Comparison of ENCODE assay signal across 8 cellular contexts in genomic region chr2:70132244-70133126, GRCh38.
DNase-seq lines count a peak whose midpoint lies in the region; ATAC-seq, FAIRE-seq and TF ChIP-seq lines count a peak whose summit lies in the region.

No MANE protein-coding gene starts in this region.

- H3K9ac ChIP-seq in stomach smooth muscle (ENCODE audit: low read length in 2 of 2): peak overlapping the region; percentile 63 to 76

- DNase-seq in Kasumi-1 (lab: John Stamatoyannopoulos, UW) (peak; percentile 36 to 66), cerebellar cortex (ENCODE audit: low spot score) (peak; percentile 96), left kidney (ENCODE audit: low read depth, low spot score) (peak; percentile 50), WERI-Rb-1 (no peak)

- H3K36me3 ChIP-seq in stomach smooth muscle (ENCODE audit: control insufficient read depth in 2 of 2, insufficient read depth in 2 of 2, low read length in 2 of 2) (no peaks in the 10 kb centered on the region), WERI-Rb-1 (no peaks in the 10 kb centered on the region)

- TF ChIP-seq POLR2A in Raji (IDR thresholded peaks at IDR 0.05; ENCODE audit: insufficient read depth, low read depth, low read length): peak; percentile 60

- TF ChIP-seq CTCF in WERI-Rb-1 (IDR thresholded peaks at IDR 0.05; ENCODE audit: low read depth, low read length): no peak

- FAIRE-seq in G401.6 (lab: Jason Lieb, UNC): peak; percentile 87

- no peaks in the 10 kb centered on the region for H3K9me3 ChIP-seq in stomach smooth muscle (ENCODE audit: control insufficient read depth in 2 of 2, low read length in 2 of 2)
- no peaks in the 10 kb centered on the region for H3K9me3 ChIP-seq in WERI-Rb-1 (ENCODE audit: severe bottlenecking)

- H3K27me3 ChIP-seq in stomach smooth muscle (ENCODE audit: control insufficient read depth in 1 of 2, insufficient read depth in 2 of 2, low read length in 2 of 2) (no peaks in the 10 kb centered on the region), WERI-Rb-1 (ENCODE audit: insufficient read depth, low read depth, severe bottlenecking) (no peaks in the 10 kb centered on the region)

- peak; percentile 37 for ATAC-seq in GM21576 (IDR thresholded peaks at IDR 0.05; ENCODE audit: unreplicated experiment)

- H3K27ac ChIP-seq in stomach smooth muscle (ENCODE audit: low read length): peak overlapping the region; percentile 90
- no peak overlapping the region for H3K27ac ChIP-seq in WERI-Rb-1

- peaks cover 25% of the 10 kb centered on the region for H3K4me1 ChIP-seq in stomach smooth muscle (ENCODE audit: control insufficient read depth, insufficient read depth, low read length)

- peak overlapping the region; percentile 56 to 64 for H3K4me3 ChIP-seq in stomach smooth muscle (ENCODE audit: low read length in 2 of 2)
- H3K4me3 ChIP-seq in WERI-Rb-1 (ENCODE audit: low read depth, low read length): no peak overlapping the region
